In the genomic region with DNA sequence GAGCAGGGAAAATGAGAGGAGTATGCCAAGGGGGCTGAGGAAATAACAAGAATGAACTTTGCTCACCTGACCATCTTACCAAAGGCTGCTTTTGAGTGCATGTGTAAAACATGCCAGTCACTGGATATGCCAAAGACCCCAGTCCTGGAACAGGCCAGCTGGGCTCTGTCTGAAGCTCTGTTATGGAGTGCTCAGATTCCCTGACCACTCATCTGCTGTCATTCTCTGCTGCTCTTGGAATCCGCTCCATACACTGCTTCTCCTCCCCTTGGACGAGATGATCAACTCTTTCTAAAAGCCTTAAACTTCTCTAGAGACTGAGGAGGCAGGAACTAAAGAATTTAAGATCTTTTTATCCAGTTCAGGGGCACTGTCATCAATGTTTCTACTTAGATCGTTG, we compare ENCODE assay signal across 21 cellular contexts.
"Had no signal": no experiment of that assay in that cellular context is flagged by ENCODE, and none has a peak within 500 bp of the region (broad histone marks: within the 10 kb centered on the region; RNA-seq: fewer than 3 reads in every experiment).

No MANE protein-coding gene starts in this region.

- DNase-seq: IMR-90, Karpas-422, KG1, MG63, NCI-H1092, NCI-H1105 treated with DMSO at 0.1 percent for 48 hours, NCI-H1417 treated with DMSO at 0.1 percent for 48 hours, NCI-H146, NCI-H1694 treated with DMSO at 0.1 percent for 48 hours, NCI-H1930, NCI-H2081, NCI-H2107, NCI-H2227 treated with DMSO at 0.1 percent for 48 hours, NCI-H526 treated with DMSO at 0.1 percent for 48 hours, NCI-H774, Right ventricle myocardium superior, RPMI8226, SIG-M5 had no signal

- H3K4me3 ChIP-seq: MG63, SJSA1, SK-N-MC had no signal

- H3K4me1 ChIP-seq: SJSA1 had no signal

- H3K27ac ChIP-seq: SJSA1, SK-N-MC had no signal

- H3K36me3 ChIP-seq: MG63, SJSA1 had no signal

- H3K9me3 ChIP-seq: MG63, SJSA1 had no signal

- FAIRE-seq: RCC 7860 had no signal

- H3K27me3 ChIP-seq: MG63 had no signal
